30 cellular contexts compared by ENCODE assay signal in the genomic region with DNA sequence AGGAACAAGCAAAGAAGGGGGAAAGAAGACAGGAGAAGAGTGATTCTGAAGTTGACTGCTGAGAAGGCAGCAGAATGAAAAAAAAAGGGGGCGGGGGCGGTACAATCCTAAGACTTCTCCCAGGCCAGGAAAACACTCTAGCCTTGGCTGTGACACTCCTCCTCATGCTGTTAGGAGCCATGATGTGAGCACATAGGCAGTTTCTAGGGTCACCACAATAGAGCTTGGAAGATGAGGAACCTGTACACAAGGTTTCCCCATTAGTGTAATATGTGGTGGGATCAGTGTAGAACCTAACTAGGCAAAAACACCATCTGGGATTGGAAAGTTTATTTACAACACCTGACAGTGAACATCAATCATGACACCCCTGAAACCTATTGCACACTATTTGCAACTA.
DNase-seq lines count a peak whose midpoint lies in the region; ATAC-seq and TF ChIP-seq lines count a peak whose summit lies in the region.
"Had no signal": no experiment of that assay in that cellular context is flagged by ENCODE, and none has a peak within 500 bp of the region (broad histone marks: within the 10 kb centered on the region; RNA-seq: fewer than 3 reads in every experiment).

No MANE protein-coding gene starts in this region.

- no peak overlapping the region for H3K27ac ChIP-seq in CD4-positive, alpha-beta T cell (ENCODE audit: low read depth, low read length)
- H3K27ac ChIP-seq in HEK293 (ENCODE audit: extremely low read depth, low read depth, low read length) (no peak overlapping the region), right cardiac atrium (ENCODE audit: low read length) (no peak overlapping the region)
- H3K27ac ChIP-seq in naive thymus-derived CD4-positive, alpha-beta T cell (ENCODE audit: low read depth, low read length): peak overlapping the region; percentile 2
- H3K27ac ChIP-seq: heart right ventricle, suprapubic skin had no signal

- no peak for TF ChIP-seq CTCF in CD4-positive, alpha-beta T cell (IDR thresholded peaks at IDR 0.05)
- TF ChIP-seq CTCF in HEK293 (tag by site-specific recombination; IDR thresholded peaks at IDR 0.05): no peak

- H3K27ac Mint-ChIP-seq in CD4-positive, alpha-beta T cell: peak overlapping the region; percentile 73
- peak overlapping the region; percentile 36 for H3K27ac Mint-ChIP-seq in activated T-helper 17 cell treated with anti-CD3 and anti-CD28 coated beads, Interleukin-2, amount 50 U/mL, for 72 hours
- peak overlapping the region in 8 of 9 donors; percentile 20 to 86 (median 70) for H3K27ac Mint-ChIP-seq in naive thymus-derived CD4-positive, alpha-beta T cell
- H3K27ac Mint-ChIP-seq: brain; natural killer cell; T-helper 2 cell treated with Interferon-gamma antibody and Interleukin-4, amounts not matched to agents 5 μg/mL and 100 μg/mL, for 36 hours had no signal

- ATAC-seq in CD4-positive, alpha-beta T cell (ENCODE audit: poor library complexity): no peak
- no peak for ATAC-seq in activated T-helper 17 cell treated with anti-CD3 and anti-CD28 coated beads, Interleukin-2, amount 50 U/mL, for 72 hours (replicated peaks)
- ATAC-seq in naive thymus-derived CD4-positive, alpha-beta T cell: no peak
- no peak for ATAC-seq in right cardiac atrium
- ATAC-seq: heart right ventricle, left ventricle myocardium superior, natural killer cell, Panc1, SK-N-SH treated with all-trans-retinoic acid at 6 μM for 48 hours had no signal

- CTCF ChIA-PET in CD4-positive, alpha-beta T cell (lab: Charles Lee): no interaction called here
- CTCF ChIA-PET in HEK293 (lab: Yijun Ruan, JAX): interaction anchor here (0.6 kb wide), 1 partner anchor 57 kb away, joined by 4 read pairs; no protein-coding TSS in a partner anchor
- CTCF ChIA-PET in naive thymus-derived CD4-positive, alpha-beta T cell (lab: Charles Lee): interaction anchor here (1.2 kb wide), 1 partner anchor 103 kb away, joined by 3 read pairs; no protein-coding TSS in a partner anchor

- WGBS in right cardiac atrium: 96% methylated on average over 2 of the region's 2 CpGs

- H3K36me3 ChIP-seq in HEK293 (ENCODE audit: control insufficient read depth in 2 of 2, insufficient read depth in 1 of 2, low read length in 2 of 2): no peaks in the 10 kb centered on the region
- no peaks in the 10 kb centered on the region for H3K36me3 ChIP-seq in naive thymus-derived CD4-positive, alpha-beta T cell (ENCODE audit: control insufficient read depth in 2 of 3, insufficient read depth in 3 of 3, low read length in 3 of 3)
- H3K36me3 ChIP-seq: MG63, suprapubic skin had no signal

- DNase-seq in CD4-positive, alpha-beta T cell: no peak
- DNase-seq in naive thymus-derived CD4-positive, alpha-beta T cell: no peak
- DNase-seq in right cardiac atrium (no peak), T-helper 1 cell (no peak), EL (no peak), NCI-H345 (lab: John Stamatoyannopoulos, UW) (no peak)
- DNase-seq: activated CD4-positive, alpha-beta T cell treated with anti-CD3 and anti-CD28 coated beads for 4 hours; activated T-cell treated with anti-CD3 and anti-CD28 coated beads, Interleukin-2, amount 50 U/mL, for 48 hours; amniotic stem cell; dermis blood vessel endothelial cell; foreskin melanocyte; heart right ventricle; KBM-7; kidney; left ventricle myocardium superior; MG63; natural killer cell; NCI-H1105; NCI-H2029; NCI-H2227 treated with DMSO at 0.1 percent for 48 hours; occipital lobe; Right ventricle myocardium superior; stimulated activated CD4-positive, alpha-beta T cell treated with anti-CD3 and anti-CD28 coated beads, Interleukin-4, amount 100 ng/mL, for 24 hours had no signal

- H3K27me3 Mint-ChIP-seq in CD4-positive, alpha-beta T cell: no peaks in the 10 kb centered on the region
- H3K27me3 Mint-ChIP-seq in activated T-helper 17 cell treated with anti-CD3 and anti-CD28 coated beads, Interleukin-2, amount 50 U/mL, for 72 hours: no peaks in the 10 kb centered on the region
- H3K27me3 Mint-ChIP-seq in naive thymus-derived CD4-positive, alpha-beta T cell: no peaks in the 10 kb centered on the region
- H3K27me3 Mint-ChIP-seq: brain had no signal

- peaks cover 32% of the 10 kb centered on the region for H3K36me3 Mint-ChIP-seq in CD4-positive, alpha-beta T cell (ENCODE audit: low read depth)
- peaks cover 7% of the 10 kb centered on the region for H3K36me3 Mint-ChIP-seq in activated T-helper 17 cell treated with anti-CD3 and anti-CD28 coated beads, Interleukin-2, amount 50 U/mL, for 72 hours (ENCODE audit: low read depth)
- peaks cover 7 to 21% (median 19%) of the 10 kb centered on the region in 5 donors for H3K36me3 Mint-ChIP-seq in naive thymus-derived CD4-positive, alpha-beta T cell

- H3K4me3 ChIP-seq in HEK293 (ENCODE audit: low read depth, low read length): no peak overlapping the region
- no peak overlapping the region for H3K4me3 ChIP-seq in naive thymus-derived CD4-positive, alpha-beta T cell (ENCODE audit: low read length)
- H3K4me3 ChIP-seq in right cardiac atrium (ENCODE audit: low read length): no peak overlapping the region
- H3K4me3 ChIP-seq: heart right ventricle, MG63, suprapubic skin had no signal

- H3K9me3 ChIP-seq in CD4-positive, alpha-beta T cell (ENCODE audit: control insufficient read depth, low read length): no peaks in the 10 kb centered on the region
- no peaks in the 10 kb centered on the region for H3K9me3 ChIP-seq in HEK293 (ENCODE audit: control insufficient read depth, insufficient read depth, low read depth, low read length)
- no peaks in the 10 kb centered on the region for H3K9me3 ChIP-seq in naive thymus-derived CD4-positive, alpha-beta T cell (ENCODE audit: control insufficient read depth in 2 of 3, low read length in 3 of 3)
- H3K9me3 ChIP-seq in right cardiac atrium (ENCODE audit: control insufficient read depth, low read length): no peaks in the 10 kb centered on the region
- H3K9me3 ChIP-seq: suprapubic skin had no signal

- H3K4me1 ChIP-seq in HEK293 (ENCODE audit: control insufficient read depth, insufficient read depth, low read length) (no peaks in the 10 kb centered on the region; the same call in 1 of the 2 replicates), right cardiac atrium (ENCODE audit: control insufficient read depth, insufficient read depth, low read length) (peaks cover 14% of the 10 kb centered on the region)
- peaks cover 33 to 71% of the 10 kb centered on the region in 2 donors for H3K4me1 ChIP-seq in naive thymus-derived CD4-positive, alpha-beta T cell (ENCODE audit: control insufficient read depth in 2 of 2, insufficient read depth in 2 of 2, low read length in 2 of 2)

- no peak overlapping the region for H3K4me3 Mint-ChIP-seq in CD4-positive, alpha-beta T cell
- H3K4me3 Mint-ChIP-seq in activated T-helper 17 cell treated with anti-CD3 and anti-CD28 coated beads, Interleukin-2, amount 50 U/mL, for 72 hours: peak overlapping the region; percentile 19
- peak overlapping the region in 8 of 10 donors; percentile 17 to 73 (median 64) for H3K4me3 Mint-ChIP-seq in naive thymus-derived CD4-positive, alpha-beta T cell
- H3K4me3 Mint-ChIP-seq: brain; natural killer cell; T-helper 2 cell treated with Interferon-gamma antibody and Interleukin-4, amounts not matched to agents 5 μg/mL and 100 μg/mL, for 36 hours had no signal

- intact Hi-C loops in CD4-positive, alpha-beta T cell (cut with DNase I, micrococcal nuclease): loop anchor here (5.0 kb wide), 2 partner anchors 33 to 53 kb away; no protein-coding TSS in a partner anchor
- intact Hi-C loops in naive thymus-derived CD4-positive, alpha-beta T cell (cut with micrococcal nuclease): loop anchor here in 1 of 2 donors (1.0 kb wide), 2 partner anchors 8 to 10 kb away; no protein-coding TSS in a partner anchor
- intact Hi-C loops in right cardiac atrium (cut with DNase I): no loop called here

- peaks cover 12% of the 10 kb centered on the region for H3K9me3 Mint-ChIP-seq in CD4-positive, alpha-beta T cell
- H3K9me3 Mint-ChIP-seq in activated T-helper 17 cell treated with anti-CD3 and anti-CD28 coated beads, Interleukin-2, amount 50 U/mL, for 72 hours: peaks cover 6% of the 10 kb centered on the region
- peaks cover 6 to 16% (median 9%) of the 10 kb centered on the region in 11 donors for H3K9me3 Mint-ChIP-seq in naive thymus-derived CD4-positive, alpha-beta T cell

- no peaks in the 10 kb centered on the region for H3K27me3 ChIP-seq in CD4-positive, alpha-beta T cell (ENCODE audit: control insufficient read depth, insufficient read depth, low read length)
- H3K27me3 ChIP-seq in naive thymus-derived CD4-positive, alpha-beta T cell (ENCODE audit: control insufficient read depth in 2 of 2, insufficient read depth in 2 of 2, low read length in 2 of 2): no peaks in the 10 kb centered on the region
- no peaks in the 10 kb centered on the region for H3K27me3 ChIP-seq in right cardiac atrium (ENCODE audit: control insufficient read depth, insufficient read depth)
- H3K27me3 ChIP-seq: heart right ventricle, MG63, suprapubic skin had no signal

- H3K4me1 Mint-ChIP-seq in CD4-positive, alpha-beta T cell (ENCODE audit: low read depth): peaks cover 95% of the 10 kb centered on the region
- H3K4me1 Mint-ChIP-seq in activated T-helper 17 cell treated with anti-CD3 and anti-CD28 coated beads, Interleukin-2, amount 50 U/mL, for 72 hours: peaks cover 67% of the 10 kb centered on the region
- H3K4me1 Mint-ChIP-seq in naive thymus-derived CD4-positive, alpha-beta T cell: peaks cover 70 to 95% (median 94%) of the 10 kb centered on the region in 7 donors

- POLR2A ChIA-PET in CD4-positive, alpha-beta T cell (lab: Charles Lee): interaction anchor here (1.0 to 1.3 kb wide), 2 partner anchors 10 to 15 kb away, joined by 3 to 4 read pairs; no protein-coding TSS in a partner anchor
- POLR2A ChIA-PET in HEK293 (lab: Yijun Ruan, JAX): no interaction called here
- POLR2A ChIA-PET in naive thymus-derived CD4-positive, alpha-beta T cell (lab: Charles Lee): interaction anchor here (0.8 kb wide), 1 partner anchor 18 kb away, joined by 4 read pairs; no protein-coding TSS in a partner anchor

TF ChIP-seq in HEK293, 187 proteins besides CTCF, POLR2A, EP300 and RAD21 (continues in another document):
- TF ChIP-seq ZNF335 (tag by site-specific recombination; conservative IDR thresholded peaks at IDR 0.05): no peak

Comparison
In these comparisons a context has a peak if more than half of its experiments do, and no peak if none do; other contexts are left out.
1. intact Hi-C loops: an anchor here in CD4-positive, alpha-beta T cell (5.0 kb wide); none called in right cardiac atrium.